8 cellular contexts compared by ENCODE assay signal in genomic region chr17:7845359-7846062, GRCh38. TPM values are rescaled to one million over a fixed set of nuclear protein-coding genes. Genes with fewer than 3 reads are reported as not detected.
DNase-seq lines count a peak whose midpoint lies in the region; ATAC-seq and TF ChIP-seq lines count a peak whose summit lies in the region.

No MANE protein-coding gene starts in this region.

- no peak for TF ChIP-seq EP300 in SK-N-SH (IDR thresholded peaks at IDR 0.05; ENCODE audit: borderline replicate concordance in 1 of 2, low read depth in 1 of 2, low read length in 1 of 2)

- H3K27ac ChIP-seq in SK-N-SH (ENCODE audit: low read depth in 2 of 2, low read length in 1 of 2) = peak overlapping the region; percentile 75 to 100
- H3K27ac ChIP-seq in stomach smooth muscle (ENCODE audit: low read length) = peak overlapping the region; percentile 92

- peak overlapping the region; percentile 99 for H3K9ac ChIP-seq in SK-N-SH
- H3K9ac ChIP-seq in stomach smooth muscle (ENCODE audit: low read length in 2 of 2) = peak overlapping the region; percentile 68 to 98

- H3K79me2 ChIP-seq in SK-N-SH (ENCODE audit: insufficient read depth) = peaks cover 39% of the 10 kb centered on the region

- CTCF ChIA-PET in SK-N-SH (lab: Yijun Ruan, JAX) = interaction anchor here (0.6 to 4.1 kb wide), 10 partner anchors 10 to 319 kb away, joined by 3 to 37 read pairs (median 4); partner anchors contain the start of genes KDM6B and NAA38

- H3K9me3 ChIP-seq in SK-N-SH (no peaks in the 10 kb centered on the region), iPS-18c (ENCODE audit: control insufficient read depth, insufficient read depth, low read length) (no peaks in the 10 kb centered on the region), stomach smooth muscle (ENCODE audit: control insufficient read depth in 2 of 2, low read length in 2 of 2) (no peaks in the 10 kb centered on the region)

- H3K27me3 ChIP-seq in SK-N-SH (ENCODE audit: insufficient read depth) (no peaks in the 10 kb centered on the region), stomach smooth muscle (ENCODE audit: control insufficient read depth in 1 of 2, insufficient read depth in 2 of 2, low read length in 2 of 2) (no peaks in the 10 kb centered on the region)

- H3K36me3 Mint-ChIP-seq in activated naive CD4-positive, alpha-beta T cell treated with anti-CD3 and anti-CD28 coated beads, Interleukin-2, amount 50 U/mL, for 72 hours = peaks cover 7% of the 10 kb centered on the region in 2 donors

- no peaks in the 10 kb centered on the region for H3K9me3 Mint-ChIP-seq in activated naive CD4-positive, alpha-beta T cell treated with anti-CD3 and anti-CD28 coated beads, Interleukin-2, amount 50 U/mL, for 72 hours

- TF ChIP-seq RAD21 in SK-N-SH (IDR thresholded peaks at IDR 0.05; ENCODE audit: low read length) = no peak

- WGBS in SK-N-SH (ENCODE audit: low lambda C conversion rate) = 83% methylated on average over 15 of the region's 15 CpGs

- no peak for TF ChIP-seq CTCF in SK-N-SH (IDR thresholded peaks at IDR 0.05)

- peaks cover 16 to 46% of the 10 kb centered on the region in 2 experiments for H3K36me3 ChIP-seq in SK-N-SH (replicated peaks in 1 of 2; ENCODE audit: control insufficient read depth in 1 of 2, insufficient read depth in 2 of 2, low read length in 1 of 2)
- H3K36me3 ChIP-seq in stomach smooth muscle (ENCODE audit: control insufficient read depth in 2 of 2, insufficient read depth in 2 of 2, low read length in 2 of 2) = peaks cover 27 to 31% of the 10 kb centered on the region in 2 donors

- ATAC-seq in SK-N-SH treated with all-trans-retinoic acid at 6 μM for 48 hours (no peak), HG03342 (IDR thresholded peaks at IDR 0.05; ENCODE audit: unreplicated experiment) (no peak)
- ATAC-seq in activated naive CD4-positive, alpha-beta T cell treated with anti-CD3 and anti-CD28 coated beads, Interleukin-2, amount 50 U/mL, for 72 hours = no peak

- peaks cover 39% of the 10 kb centered on the region for H4K20me1 ChIP-seq in SK-N-SH (ENCODE audit: insufficient read depth)

- H3K4me3 ChIP-seq in SK-N-SH (ENCODE audit: low read depth in 2 of 2, low read length in 1 of 2) = peak overlapping the region; percentile 66 to 67
- H3K4me3 ChIP-seq in iPS-18c (ENCODE audit: insufficient read depth, low read depth, low read length) = peak overlapping the region; percentile 59
- peak overlapping the region; percentile 69 to 87 for H3K4me3 ChIP-seq in stomach smooth muscle (ENCODE audit: low read length in 2 of 2)

- H3K4me1 ChIP-seq in SK-N-SH (ENCODE audit: control insufficient read depth in 1 of 2, insufficient read depth in 2 of 2, low read depth in 1 of 2, low read length in 1 of 2) = peaks cover 16 to 22% of the 10 kb centered on the region in 2 experiments
- H3K4me1 ChIP-seq in stomach smooth muscle (ENCODE audit: control insufficient read depth, insufficient read depth, low read length) = peaks cover 41% of the 10 kb centered on the region

- H2AFZ ChIP-seq in SK-N-SH (ENCODE audit: low read depth) = no peak overlapping the region

- POLR2A ChIA-PET in SK-N-SH (lab: Yijun Ruan, JAX) = interaction anchor here (0.8 to 2.1 kb wide), 6 partner anchors 9 to 159 kb away, joined by 3 to 19 read pairs (median 4); partner anchors contain the start of genes CYB5D1, EFNB3, KDM6B and NAA38

- H3K4me2 ChIP-seq in SK-N-SH = peak overlapping the region; percentile 92

- no peaks in the 10 kb centered on the region for H3K9me2 ChIP-seq in SK-N-SH

- H3F3A ChIP-seq in SK-N-SH (replicated peaks; ENCODE audit: insufficient read depth) = peaks cover 37% of the 10 kb centered on the region

- DNase-seq in SK-N-SH (no peak), NCI-H1105 (lab: John Stamatoyannopoulos, UW) (no peak), cortex of kidney (lab: John Stamatoyannopoulos, UW) (no peak)
- no peak for DNase-seq in activated naive CD4-positive, alpha-beta T cell treated with anti-CD3 and anti-CD28 coated beads, Interleukin-2, amount 50 U/mL, for 72 hours (ENCODE audit: low spot score in 2 of 2)

- H3K27ac Mint-ChIP-seq in activated naive CD4-positive, alpha-beta T cell treated with anti-CD3 and anti-CD28 coated beads, Interleukin-2, amount 50 U/mL, for 72 hours = peak overlapping the region; percentile 96 to 99

TF ChIP-seq in SK-N-SH, 30 proteins besides CTCF, POLR2A, EP300 and RAD21 (continues in another document):
- TF ChIP-seq JUND (IDR thresholded peaks at IDR 0.05) (no peak), IRF3 (IDR thresholded peaks at IDR 0.05; ENCODE audit: low read depth, low read length) (no peak), MEF2A (IDR thresholded peaks at IDR 0.05; ENCODE audit: borderline replicate concordance, low read depth) (no peak), ELF1 (IDR thresholded peaks at IDR 0.05) (no peak), EZH2phosphoT487 (IDR thresholded peaks at IDR 0.05; ENCODE audit: borderline replicate concordance, low read depth) (no peak)
- TF ChIP-seq, protein P1, sequence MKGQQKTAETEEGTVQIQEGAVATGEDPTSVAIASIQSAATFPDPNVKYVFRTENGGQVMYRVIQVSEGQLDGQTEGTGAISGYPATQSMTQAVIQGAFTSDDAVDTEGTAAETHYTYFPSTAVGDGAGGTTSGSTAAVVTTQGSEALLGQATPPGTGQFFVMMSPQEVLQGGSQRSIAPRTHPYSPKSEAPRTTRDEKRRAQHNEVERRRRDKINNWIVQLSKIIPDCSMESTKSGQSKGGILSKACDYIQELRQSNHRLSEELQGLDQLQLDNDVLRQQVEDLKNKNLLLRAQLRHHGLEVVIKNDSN (IDR thresholded peaks at IDR 0.05; ENCODE audit: borderline replicate concordance, low read depth) = no peak

TF ChIP-seq in SK-N-SH treated with all-trans-retinoic acid at 6 μM for 48 hours, 23 proteins besides CTCF, POLR2A, EP300 and RAD21 (continues in another document):
- no peak for TF ChIP-seq ZNF8 (CRISPR knock-in tag; IDR thresholded peaks at IDR 0.05)
- no peak for TF ChIP-seq TCF4 (CRISPR knock-in tag; IDR thresholded peaks at IDR 0.05; ENCODE audit: borderline replicate concordance)
- no peak for TF ChIP-seq TSHZ2 (CRISPR knock-in tag; IDR thresholded peaks at IDR 0.05)
- TF ChIP-seq ARNTL (CRISPR knock-in tag; IDR thresholded peaks at IDR 0.05; ENCODE audit: borderline replicate concordance, low read depth) = no peak
- TF ChIP-seq ESRRG (CRISPR knock-in tag; IDR thresholded peaks at IDR 0.05) = no peak
- TF ChIP-seq GLIS3 (CRISPR knock-in tag; IDR thresholded peaks at IDR 0.05) = no peak

RNA-seq across cellular contexts. Expression of gene TMEM88, which starts 9.4 kb away (rescaled TPM):
- 0.83 and 1.2 TPM in 2 replicates for polyA plus RNA-seq in SK-N-SH (2012; rRNA removed)
- polyA plus RNA-seq in SK-N-SH (2012; cell fraction: cytosol; rRNA removed) = 0.18 and 0.53 TPM in 2 replicates
- 10.9 and 14.0 TPM in 2 replicates for polyA plus RNA-seq in SK-N-SH (2012; cell fraction: nucleus; rRNA removed)
- total RNA-seq in activated naive CD4-positive, alpha-beta T cell treated with anti-CD3 and anti-CD28 coated beads, Interleukin-2, amount 50 U/mL, for 72 hours = 1 to 10 TPM; 1.3 to 1.8 TPM

RNA-seq across cellular contexts. Expression of gene KDM6B, which starts 11.5 kb away (rescaled TPM):
- polyA plus RNA-seq in SK-N-SH (2012; rRNA removed) = 1.4 and 2.6 TPM in 2 replicates
- polyA plus RNA-seq in SK-N-SH (2012; cell fraction: cytosol; rRNA removed) = 1.5 and 2.1 TPM in 2 replicates
- polyA plus RNA-seq in SK-N-SH (2012; cell fraction: nucleus; rRNA removed) = 12.6 and 12.7 TPM in 2 replicates
- total RNA-seq in activated naive CD4-positive, alpha-beta T cell treated with anti-CD3 and anti-CD28 coated beads, Interleukin-2, amount 50 U/mL, for 72 hours = 10 to 100 TPM; 34.9 to 41.2 TPM

RNA-seq across cellular contexts. Expression of gene NAA38, which starts 11.8 kb away (rescaled TPM):
- 133 and 202 TPM in 2 replicates for polyA plus RNA-seq in SK-N-SH (2012; rRNA removed)
- polyA plus RNA-seq in SK-N-SH (2012; cell fraction: cytosol; rRNA removed) = 105 and 121 TPM in 2 replicates
- polyA plus RNA-seq in SK-N-SH (2012; cell fraction: nucleus; rRNA removed) = 74.0 and 122 TPM in 2 replicates
- 100 to 1,000 TPM in 1 of 2 donors, 10 to 100 TPM in 1; 91.4 to 103 TPM for total RNA-seq in activated naive CD4-positive, alpha-beta T cell treated with anti-CD3 and anti-CD28 coated beads, Interleukin-2, amount 50 U/mL, for 72 hours

RNA-seq across cellular contexts. Expression of gene CYB5D1, which starts 12.3 kb away (rescaled TPM):
- 8.8 and 9.8 TPM in 2 replicates for polyA plus RNA-seq in SK-N-SH (2012; rRNA removed)
- polyA plus RNA-seq in SK-N-SH (2012; cell fraction: cytosol; rRNA removed) = 8.5 and 9.4 TPM in 2 replicates
- polyA plus RNA-seq in SK-N-SH (2012; cell fraction: nucleus; rRNA removed) = 11.6 and 16.8 TPM in 2 replicates
- 10 to 100 TPM in 1 of 2 donors, 1 to 10 TPM in 1; 8.0 to 20.2 TPM for total RNA-seq in activated naive CD4-positive, alpha-beta T cell treated with anti-CD3 and anti-CD28 coated beads, Interleukin-2, amount 50 U/mL, for 72 hours

RNA-seq across cellular contexts. Expression of gene CHD3, which starts 43.1 kb away (rescaled TPM):
- polyA plus RNA-seq in SK-N-SH (2012; rRNA removed) = 55.2 and 56.2 TPM in 2 replicates
- polyA plus RNA-seq in SK-N-SH (2012; cell fraction: cytosol; rRNA removed) = 26.4 and 34.7 TPM in 2 replicates
- 200 and 219 TPM in 2 replicates for polyA plus RNA-seq in SK-N-SH (2012; cell fraction: nucleus; rRNA removed)
- 100 to 1,000 TPM; 182 to 212 TPM for total RNA-seq in activated naive CD4-positive, alpha-beta T cell treated with anti-CD3 and anti-CD28 coated beads, Interleukin-2, amount 50 U/mL, for 72 hours
